ENCODE assay signal across 16 cellular contexts in the genomic region with DNA sequence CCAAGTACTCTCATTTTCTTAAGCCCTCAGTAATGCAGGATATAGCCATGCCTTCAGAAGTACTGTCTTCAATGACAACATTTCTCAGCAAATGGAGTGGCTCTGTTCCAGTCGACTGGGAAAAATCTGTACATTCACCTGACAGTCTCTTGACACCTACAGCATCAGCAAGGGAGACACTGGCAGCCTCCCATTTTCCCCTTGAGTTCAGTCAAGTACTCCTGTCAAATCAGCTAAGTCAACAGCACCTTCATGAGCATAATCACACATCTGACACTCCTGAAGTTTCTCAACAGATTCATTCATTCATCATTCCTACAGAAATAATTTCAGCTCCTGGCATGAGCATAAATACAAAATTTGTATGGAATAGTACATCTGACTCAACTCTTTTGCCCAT.
"Had no signal": no experiment of that assay in that cellular context is flagged by ENCODE, and none has a peak within 500 bp of the region (broad histone marks: within the 10 kb centered on the region; RNA-seq: fewer than 3 reads in every experiment).

No MANE protein-coding gene starts in this region.

- ATAC-seq: activated CD4-positive, CD25-positive, alpha-beta regulatory T cell treated with anti-CD3 and anti-CD28 coated beads, Interleukin-2, amount 50 U/mL, for 24 hours; activated CD8-positive, alpha-beta T cell treated with anti-CD3 and anti-CD28 coated beads, Interleukin-2, amount 10 ng/mL, durations not matched to agents 7 days and 5 days; PC-3 had no signal

- DNase-seq: activated CD4-positive, alpha-beta T cell treated with anti-CD3 and anti-CD28 coated beads for 4 hours; activated CD4-positive, alpha-beta T cell treated with anti-CD3 and anti-CD28 coated beads, Interleukin-2, amount 50 U/mL, for 4 hours; activated CD8-positive, alpha-beta memory T cell treated with anti-CD3 and anti-CD28 coated beads, Interleukin-2, amount 50 U/mL, for 48 hours; activated CD8-positive, alpha-beta T cell treated with anti-CD3 and anti-CD28 coated beads, Interleukin-2, amount 10 ng/mL, durations not matched to agents 7 days and 5 days; activated effector memory CD4-positive, alpha-beta T cell treated with Interleukin-2 at 50 U/mL for 16 hours; activated naive CD4-positive, alpha-beta T cell; activated T-cell treated with anti-CD3 and anti-CD28 coated beads, Interleukin-2, amount 50 U/mL, for 1 hour; aorta; MM.1S; NCI-H1436; NCI-H1694 treated with DMSO at 0.1 percent for 48 hours; NCI-H2107; NCI-H69; PC-3; SHP77 treated with DMSO at 0.1 percent for 48 hours had no signal
